In genomic region chr5:132246806-132247205, GRCh38 we compare ENCODE assay signal across 9 cellular contexts. TPM values are rescaled to one million over a fixed set of nuclear protein-coding genes. Genes with fewer than 3 reads are reported as not detected.
"Had no signal": no experiment of that assay in that cellular context is flagged by ENCODE, and none has a peak within 500 bp of the region (broad histone marks: within the 10 kb centered on the region; RNA-seq: fewer than 3 reads in every experiment).

No MANE protein-coding gene starts in this region.

- H3K27ac ChIP-seq: HL-60, KMS-11 had no signal

- H3K9ac ChIP-seq: KMS-11 had no signal

- FAIRE-seq: HepG2, HTR-8/SVneo had no signal

- ATAC-seq: HepG2 had no signal

- H3K4me2 ChIP-seq: KMS-11 had no signal

- DNase-seq: IMR-90, KBM-7, KG1 had no signal

RNA-seq across cellular contexts. Expression of gene PDLIM4, which starts 10.7 kb away (rescaled TPM):
- total RNA-seq: HT1080 had no signal
- polyA plus RNA-seq: IgD-negative memory B cell had no signal

RNA-seq across cellular contexts. Expression of gene SLC22A4, which starts 47.4 kb away (rescaled TPM):
- polyA plus RNA-seq: IgD-negative memory B cell had no signal
